14 cellular contexts compared by ENCODE assay signal in the genomic region with DNA sequence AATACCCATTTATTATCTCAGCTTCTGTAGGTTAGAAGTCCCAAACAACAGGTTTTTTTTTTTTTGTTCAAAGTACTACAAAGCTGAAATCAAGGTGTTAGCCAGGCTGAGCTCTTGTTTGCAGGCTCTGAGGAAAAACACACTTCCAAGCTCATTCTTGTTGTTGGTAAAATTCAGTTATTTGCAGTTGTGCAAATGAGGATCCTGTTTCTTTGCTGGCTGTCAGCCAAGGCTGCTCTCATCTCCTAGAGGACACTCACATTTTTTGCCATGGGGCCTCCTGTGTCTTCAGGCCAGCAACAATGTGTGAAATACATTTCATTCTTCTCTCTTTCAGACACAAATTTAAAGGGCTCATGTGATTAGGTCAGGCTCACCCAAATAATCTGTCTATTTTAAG.
DNase-seq lines count a peak whose midpoint lies in the region; TF ChIP-seq lines count a peak whose summit lies in the region.
"Had no signal": no experiment of that assay in that cellular context is flagged by ENCODE, and none has a peak within 500 bp of the region (broad histone marks: within the 10 kb centered on the region; RNA-seq: fewer than 3 reads in every experiment).

No MANE protein-coding gene starts in this region.

- TF ChIP-seq CTCF in glutamatergic neuron (IDR thresholded peaks at IDR 0.05; ENCODE audit: partially characterized antibody, unreplicated experiment), result no peak

- no peak overlapping the region for H3K4me3 Mint-ChIP-seq in glutamatergic neuron (ENCODE audit: unreplicated experiment)
- H3K4me3 Mint-ChIP-seq in immature natural killer cell, result no peak overlapping the region
- H3K4me3 Mint-ChIP-seq: activated naive CD8-positive, alpha-beta T cell treated with anti-CD3 and anti-CD28 coated beads for 36 hours; stimulated activated memory B cell treated with anti-CD40 and anti-IgM and Interleukin-4, amounts not matched to agents 10 μg/mL and 1 μg/mL and 100 μg/mL, for 72 hours had no signal

- DNase-seq in NCI-H82 (lab: John Stamatoyannopoulos, UW) (peak; percentile 7), NCI-H82 treated with DMSO at 0.1 percent for 48 hours (lab: John Stamatoyannopoulos, UW; ENCODE audit: unreplicated experiment) (no peak), NCI-H2029 (lab: John Stamatoyannopoulos, UW) (peak; percentile 28), SHP77 treated with DMSO at 0.1 percent for 48 hours (lab: John Stamatoyannopoulos, UW) (peak; percentile 80), myocyte (ENCODE audit: low read depth) (peak; percentile 41), glutamatergic neuron (no peak), immature natural killer cell (no peak)
- no peak for DNase-seq in stimulated activated CD4-positive, alpha-beta T cell treated with anti-CD3 and anti-CD28 coated beads, Interleukin-4, amount 100 ng/mL, for 4 hours
- DNase-seq: activated naive CD8-positive, alpha-beta T cell treated with anti-CD3 and anti-CD28 coated beads for 36 hours; cortex of kidney; DND-41; psoas muscle; stimulated activated CD4-positive, alpha-beta T cell treated with anti-CD3 and anti-CD28 coated beads, Interleukin-2, amount 100 ng/mL, for 24 hours had no signal

- H3K27me3 Mint-ChIP-seq in glutamatergic neuron (ENCODE audit: unreplicated experiment) (no peaks in the 10 kb centered on the region), immature natural killer cell (ENCODE audit: low read depth in 3 of 3) (peaks cover 0 to 15% (median 0%) of the 10 kb centered on the region in 3 donors)
- H3K27me3 Mint-ChIP-seq: stimulated activated memory B cell treated with anti-CD40 and anti-IgM and Interleukin-4, amounts not matched to agents 10 μg/mL and 1 μg/mL and 100 μg/mL, for 72 hours had no signal

- no peaks in the 10 kb centered on the region for H3K36me3 Mint-ChIP-seq in glutamatergic neuron (ENCODE audit: unreplicated experiment)
- no peaks in the 10 kb centered on the region for H3K36me3 Mint-ChIP-seq in immature natural killer cell
- H3K36me3 Mint-ChIP-seq: activated naive CD8-positive, alpha-beta T cell treated with anti-CD3 and anti-CD28 coated beads for 36 hours; stimulated activated memory B cell treated with anti-CD40 and anti-IgM and Interleukin-4, amounts not matched to agents 10 μg/mL and 1 μg/mL and 100 μg/mL, for 72 hours had no signal

- no peak overlapping the region for H3K27ac Mint-ChIP-seq in glutamatergic neuron (ENCODE audit: unreplicated experiment)
- no peak overlapping the region for H3K27ac Mint-ChIP-seq in immature natural killer cell
- H3K27ac Mint-ChIP-seq: activated naive CD8-positive, alpha-beta T cell treated with anti-CD3 and anti-CD28 coated beads for 36 hours; stimulated activated memory B cell treated with anti-CD40 and anti-IgM and Interleukin-4, amounts not matched to agents 10 μg/mL and 1 μg/mL and 100 μg/mL, for 72 hours had no signal

- peaks cover 1% of the 10 kb centered on the region for H3K9me3 Mint-ChIP-seq in glutamatergic neuron (ENCODE audit: unreplicated experiment)
- H3K9me3 Mint-ChIP-seq in immature natural killer cell, result no peaks in the 10 kb centered on the region
- H3K9me3 Mint-ChIP-seq: activated naive CD8-positive, alpha-beta T cell treated with anti-CD3 and anti-CD28 coated beads for 36 hours; stimulated activated memory B cell treated with anti-CD40 and anti-IgM and Interleukin-4, amounts not matched to agents 10 μg/mL and 1 μg/mL and 100 μg/mL, for 72 hours had no signal

- no peaks in the 10 kb centered on the region for H3K4me1 Mint-ChIP-seq in glutamatergic neuron (ENCODE audit: low read depth, unreplicated experiment)
- H3K4me1 Mint-ChIP-seq in immature natural killer cell, result no peaks in the 10 kb centered on the region
- H3K4me1 Mint-ChIP-seq: activated naive CD8-positive, alpha-beta T cell treated with anti-CD3 and anti-CD28 coated beads for 36 hours; stimulated activated memory B cell treated with anti-CD40 and anti-IgM and Interleukin-4, amounts not matched to agents 10 μg/mL and 1 μg/mL and 100 μg/mL, for 72 hours had no signal

Comparison
In these comparisons a context has a peak if more than half of its experiments do, and no peak if none do; other contexts are left out.
1. DNase-seq: peak in NCI-H82 (single experiment), NCI-H2029 (single experiment), SHP77 treated with DMSO at 0.1 percent for 48 hours (single experiment) and myocyte (single experiment); none in NCI-H82 treated with DMSO at 0.1 percent for 48 hours (single experiment), stimulated activated CD4-positive, alpha-beta T cell treated with anti-CD3 and anti-CD28 coated beads, Interleukin-4, amount 100 ng/mL, for 4 hours (0 of 2), glutamatergic neuron (single experiment) and immature natural killer cell (0 of 3).